14 cellular contexts compared by ENCODE assay signal in genomic region chr12:118429703-118430383, GRCh38.
"Had no signal": no experiment of that assay in that cellular context is flagged by ENCODE, and none has a peak within 500 bp of the region (broad histone marks: within the 10 kb centered on the region; RNA-seq: fewer than 3 reads in every experiment).

No MANE protein-coding gene starts in this region.

- H3K4me1 ChIP-seq: gastroesophageal sphincter, tibial nerve, vagina had no signal

- H3K27me3 ChIP-seq: gastroesophageal sphincter, ovary, tibial nerve, vagina had no signal

- H3K9me3 ChIP-seq: gastroesophageal sphincter, ovary, tibial nerve, vagina had no signal

- H3K36me3 ChIP-seq: gastroesophageal sphincter, ovary, vagina had no signal

- H3K27ac ChIP-seq: gastroesophageal sphincter, ovary, tibial nerve, vagina had no signal

- DNase-seq: activated CD4-positive, alpha-beta memory T cell treated with anti-CD3 and anti-CD28 coated beads for 36 hours; activated CD8-positive, alpha-beta memory T cell treated with anti-CD3 and anti-CD28 coated beads, Interleukin-2, amount 10 ng/mL, durations not matched to agents 7 days and 5 days; activated naive CD4-positive, alpha-beta T cell treated with anti-CD3 and anti-CD28 coated beads, Interleukin-2, amount 10 ng/mL, durations not matched to agents 7 days and 5 days; activated T-cell treated with anti-CD3 and anti-CD28 coated beads, Interleukin-2, amount 50 U/mL, for 24 hours; naive thymus-derived CD4-positive, alpha-beta T cell; ovary; stimulated activated CD4-positive, alpha-beta T cell treated with anti-CD3 and anti-CD28 coated beads, Interleukin-12 subunit alpha, Interleukin-12 subunit beta, amount 100 ng/mL, for 4 hours; stimulated activated CD4-positive, alpha-beta T cell treated with anti-CD3 and anti-CD28 coated beads, Interleukin-2, amount 100 ng/mL, for 24 hours; T-helper 9 cell had no signal

- H3K4me3 ChIP-seq: gastroesophageal sphincter, ovary, tibial nerve, vagina had no signal

- ATAC-seq: activated CD4-positive, CD25-positive, alpha-beta regulatory T cell treated with anti-CD3 and anti-CD28 coated beads, Interleukin-2, amount 50 U/mL, for 24 hours; activated CD8-positive, alpha-beta memory T cell treated with anti-CD3 and anti-CD28 coated beads, Interleukin-2, amount 10 ng/mL, durations not matched to agents 7 days and 5 days; gastroesophageal sphincter; naive thymus-derived CD4-positive, alpha-beta T cell; stimulated activated memory B cell treated with anti-CD40 and anti-IgM and Interleukin-4, amounts not matched to agents 10 μg/mL and 1 μg/mL and 100 μg/mL, for 72 hours had no signal
